ENCODE assay signal across 1 cellular context in the genomic region with DNA sequence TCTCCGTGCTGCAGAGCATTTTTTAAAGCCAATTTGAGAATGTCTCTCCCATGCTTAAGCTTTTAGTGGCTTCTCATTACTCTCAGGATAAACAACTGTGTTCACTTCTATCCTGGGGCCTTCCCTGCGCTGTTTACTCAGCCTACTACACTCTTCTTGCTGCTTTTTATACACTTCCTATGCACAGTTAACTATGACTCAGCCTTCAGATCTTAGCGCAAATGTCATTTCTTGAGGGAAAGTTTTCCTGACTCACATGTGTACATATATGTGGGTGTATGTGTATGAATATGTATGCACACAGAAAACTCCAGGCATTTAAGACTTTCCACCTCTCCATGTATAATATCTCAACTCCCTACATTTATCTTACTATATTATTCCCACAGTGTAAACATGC.
TF ChIP-seq lines count a peak whose summit lies in the region.

No MANE protein-coding gene starts in this region.

TF ChIP-seq in GM12878, 131 proteins besides CTCF, POLR2A, EP300 and RAD21 (continues in another document):
- TF ChIP-seq CEBPB (IDR thresholded peaks at IDR 0.05; ENCODE audit: borderline replicate concordance in 1 of 2, low read depth in 2 of 2, low read length in 2 of 2): no peak
- no peak for TF ChIP-seq SIX5 (IDR thresholded peaks at IDR 0.05; ENCODE audit: low read depth, low read length, severe bottlenecking)
- no peak for TF ChIP-seq PAX5 (IDR thresholded peaks at IDR 0.05; ENCODE audit: borderline replicate concordance, low read depth, low read length)
- TF ChIP-seq, protein P1, sequence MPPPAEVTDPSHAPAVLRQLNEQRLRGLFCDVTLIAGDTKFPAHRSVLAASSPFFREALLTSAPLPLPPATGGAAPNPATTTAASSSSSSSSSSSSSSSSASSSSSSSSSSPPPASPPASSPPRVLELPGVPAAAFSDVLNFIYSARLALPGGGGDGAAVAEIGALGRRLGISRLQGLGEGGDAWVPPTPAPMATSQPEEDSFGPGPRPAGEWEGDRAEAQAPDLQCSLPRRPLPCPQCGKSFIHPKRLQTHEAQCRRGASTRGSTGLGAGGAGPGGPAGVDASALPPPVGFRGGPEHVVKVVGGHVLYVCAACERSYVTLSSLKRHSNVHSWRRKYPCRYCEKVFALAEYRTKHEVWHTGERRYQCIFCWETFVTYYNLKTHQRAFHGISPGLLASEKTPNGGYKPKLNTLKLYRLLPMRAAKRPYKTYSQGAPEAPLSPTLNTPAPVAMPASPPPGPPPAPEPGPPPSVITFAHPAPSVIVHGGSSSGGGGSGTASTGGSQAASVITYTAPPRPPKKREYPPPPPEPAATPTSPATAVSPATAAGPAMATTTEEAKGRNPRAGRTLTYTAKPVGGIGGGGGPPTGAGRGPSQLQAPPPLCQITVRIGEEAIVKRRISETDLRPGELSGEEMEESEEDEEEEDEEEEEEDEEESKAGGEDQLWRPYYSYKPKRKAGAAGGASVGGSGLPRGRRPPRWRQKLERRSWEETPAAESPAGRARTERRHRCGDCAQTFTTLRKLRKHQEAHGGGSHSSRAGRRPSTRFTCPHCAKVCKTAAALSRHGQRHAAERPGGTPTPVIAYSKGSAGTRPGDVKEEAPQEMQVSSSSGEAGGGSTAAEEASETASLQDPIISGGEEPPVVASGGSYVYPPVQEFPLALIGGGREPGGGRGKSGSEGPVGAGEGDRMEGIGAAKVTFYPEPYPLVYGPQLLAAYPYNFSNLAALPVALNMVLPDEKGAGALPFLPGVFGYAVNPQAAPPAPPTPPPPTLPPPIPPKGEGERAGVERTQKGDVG (CRISPR knock-in tag; IDR thresholded peaks at IDR 0.05): no peak
- TF ChIP-seq ZSCAN29 (IDR thresholded peaks at IDR 0.05): no peak
- TF ChIP-seq BMI1 (IDR thresholded peaks at IDR 0.05; ENCODE audit: borderline replicate concordance): no peak
- TF ChIP-seq ZBED1 (IDR thresholded peaks at IDR 0.05; ENCODE audit: borderline replicate concordance): no peak
- no peak for TF ChIP-seq POLR2AphosphoS5 (IDR thresholded peaks at IDR 0.05; ENCODE audit: low read length)
- TF ChIP-seq TARDBP (IDR thresholded peaks at IDR 0.05; ENCODE audit: borderline replicate concordance): no peak
- no peak for TF ChIP-seq BCL11A (IDR thresholded peaks at IDR 0.05; ENCODE audit: low read depth, low read length)
- no peak for TF ChIP-seq HDAC6 (IDR thresholded peaks at IDR 0.05; ENCODE audit: unreplicated experiment)
- TF ChIP-seq ETV6 (conservative IDR thresholded peaks at IDR 0.05 in 1 of 2, IDR thresholded peaks at IDR 0.05 in 1 of 2; ENCODE audit: borderline replicate concordance in 1 of 2, low read depth in 1 of 2): 0 out of 4 replicates have a peak, but pooled peaks of 1 of the 2 experiments have one; percentile 37
- peak; percentile 33; the same call in 1 of the 2 replicates for TF ChIP-seq IRF4 (IDR thresholded peaks at IDR 0.05; ENCODE audit: low read depth, low read length)
- TF ChIP-seq, protein P2, sequence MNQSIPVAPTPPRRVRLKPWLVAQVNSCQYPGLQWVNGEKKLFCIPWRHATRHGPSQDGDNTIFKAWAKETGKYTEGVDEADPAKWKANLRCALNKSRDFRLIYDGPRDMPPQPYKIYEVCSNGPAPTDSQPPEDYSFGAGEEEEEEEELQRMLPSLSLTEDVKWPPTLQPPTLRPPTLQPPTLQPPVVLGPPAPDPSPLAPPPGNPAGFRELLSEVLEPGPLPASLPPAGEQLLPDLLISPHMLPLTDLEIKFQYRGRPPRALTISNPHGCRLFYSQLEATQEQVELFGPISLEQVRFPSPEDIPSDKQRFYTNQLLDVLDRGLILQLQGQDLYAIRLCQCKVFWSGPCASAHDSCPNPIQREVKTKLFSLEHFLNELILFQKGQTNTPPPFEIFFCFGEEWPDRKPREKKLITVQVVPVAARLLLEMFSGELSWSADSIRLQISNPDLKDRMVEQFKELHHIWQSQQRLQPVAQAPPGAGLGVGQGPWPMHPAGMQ (IDR thresholded peaks at IDR 0.05; ENCODE audit: borderline replicate concordance): no peak
- no peak for TF ChIP-seq NR2F1 (conservative IDR thresholded peaks at IDR 0.05)
- no peak for TF ChIP-seq TCF12 (IDR thresholded peaks at IDR 0.05; ENCODE audit: low read depth, low read length)
- TF ChIP-seq CHD4 (IDR thresholded peaks at IDR 0.05): no peak
- TF ChIP-seq RUNX3 (IDR thresholded peaks at IDR 0.05; ENCODE audit: low read length): peak; percentile 43
- no peak for TF ChIP-seq RCOR1 (conservative IDR thresholded peaks at IDR 0.05; ENCODE audit: low read depth, low read length)
- TF ChIP-seq, protein P3, sequence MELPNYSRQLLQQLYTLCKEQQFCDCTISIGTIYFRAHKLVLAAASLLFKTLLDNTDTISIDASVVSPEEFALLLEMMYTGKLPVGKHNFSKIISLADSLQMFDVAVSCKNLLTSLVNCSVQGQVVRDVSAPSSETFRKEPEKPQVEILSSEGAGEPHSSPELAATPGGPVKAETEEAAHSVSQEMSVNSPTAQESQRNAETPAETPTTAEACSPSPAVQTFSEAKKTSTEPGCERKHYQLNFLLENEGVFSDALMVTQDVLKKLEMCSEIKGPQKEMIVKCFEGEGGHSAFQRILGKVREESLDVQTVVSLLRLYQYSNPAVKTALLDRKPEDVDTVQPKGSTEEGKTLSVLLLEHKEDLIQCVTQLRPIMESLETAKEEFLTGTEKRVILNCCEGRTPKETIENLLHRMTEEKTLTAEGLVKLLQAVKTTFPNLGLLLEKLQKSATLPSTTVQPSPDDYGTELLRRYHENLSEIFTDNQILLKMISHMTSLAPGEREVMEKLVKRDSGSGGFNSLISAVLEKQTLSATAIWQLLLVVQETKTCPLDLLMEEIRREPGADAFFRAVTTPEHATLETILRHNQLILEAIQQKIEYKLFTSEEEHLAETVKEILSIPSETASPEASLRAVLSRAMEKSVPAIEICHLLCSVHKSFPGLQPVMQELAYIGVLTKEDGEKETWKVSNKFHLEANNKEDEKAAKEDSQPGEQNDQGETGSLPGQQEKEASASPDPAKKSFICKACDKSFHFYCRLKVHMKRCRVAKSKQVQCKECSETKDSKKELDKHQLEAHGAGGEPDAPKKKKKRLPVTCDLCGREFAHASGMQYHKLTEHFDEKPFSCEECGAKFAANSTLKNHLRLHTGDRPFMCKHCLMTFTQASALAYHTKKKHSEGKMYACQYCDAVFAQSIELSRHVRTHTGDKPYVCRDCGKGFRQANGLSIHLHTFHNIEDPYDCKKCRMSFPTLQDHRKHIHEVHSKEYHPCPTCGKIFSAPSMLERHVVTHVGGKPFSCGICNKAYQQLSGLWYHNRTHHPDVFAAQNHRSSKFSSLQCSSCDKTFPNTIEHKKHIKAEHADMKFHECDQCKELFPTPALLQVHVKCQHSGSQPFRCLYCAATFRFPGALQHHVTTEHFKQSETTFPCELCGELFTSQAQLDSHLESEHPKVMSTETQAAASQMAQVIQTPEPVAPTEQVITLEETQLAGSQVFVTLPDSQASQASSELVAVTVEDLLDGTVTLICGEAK (IDR thresholded peaks at IDR 0.05; ENCODE audit: borderline replicate concordance): no peak
- TF ChIP-seq TCF7 (IDR thresholded peaks at IDR 0.05; ENCODE audit: borderline replicate concordance): no peak
- no peak; the same call in 1 of the 2 replicates for TF ChIP-seq BACH1 (IDR thresholded peaks at IDR 0.05; ENCODE audit: borderline replicate concordance)
- TF ChIP-seq RAD51 (IDR thresholded peaks at IDR 0.05): no peak
- TF ChIP-seq LARP7 (IDR thresholded peaks at IDR 0.05): no peak
- TF ChIP-seq, protein P4, sequence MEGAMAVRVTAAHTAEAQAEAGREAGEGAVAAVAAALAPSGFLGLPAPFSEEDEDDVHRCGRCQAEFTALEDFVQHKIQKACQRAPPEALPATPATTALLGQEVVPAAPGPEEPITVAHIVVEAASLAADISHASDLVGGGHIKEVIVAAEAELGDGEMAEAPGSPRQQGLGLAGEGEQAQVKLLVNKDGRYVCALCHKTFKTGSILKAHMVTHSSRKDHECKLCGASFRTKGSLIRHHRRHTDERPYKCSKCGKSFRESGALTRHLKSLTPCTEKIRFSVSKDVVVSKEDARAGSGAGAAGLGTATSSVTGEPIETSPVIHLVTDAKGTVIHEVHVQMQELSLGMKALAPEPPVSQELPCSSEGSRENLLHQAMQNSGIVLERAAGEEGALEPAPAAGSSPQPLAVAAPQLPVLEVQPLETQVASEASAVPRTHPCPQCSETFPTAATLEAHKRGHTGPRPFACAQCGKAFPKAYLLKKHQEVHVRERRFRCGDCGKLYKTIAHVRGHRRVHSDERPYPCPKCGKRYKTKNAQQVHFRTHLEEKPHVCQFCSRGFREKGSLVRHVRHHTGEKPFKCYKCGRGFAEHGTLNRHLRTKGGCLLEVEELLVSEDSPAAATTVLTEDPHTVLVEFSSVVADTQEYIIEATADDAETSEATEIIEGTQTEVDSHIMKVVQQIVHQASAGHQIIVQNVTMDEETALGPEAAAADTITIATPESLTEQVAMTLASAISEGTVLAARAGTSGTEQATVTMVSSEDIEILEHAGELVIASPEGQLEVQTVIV (IDR thresholded peaks at IDR 0.05; ENCODE audit: borderline replicate concordance, partially characterized antibody): no peak
- no peak for TF ChIP-seq ESRRA (IDR thresholded peaks at IDR 0.05; ENCODE audit: low read length)
- 0 out of 2 replicates have a peak, but pooled peaks have one; percentile 36 for TF ChIP-seq EED (IDR thresholded peaks at IDR 0.05; ENCODE audit: low read depth)
- no peak for TF ChIP-seq EGR1 (IDR thresholded peaks at IDR 0.05; ENCODE audit: borderline replicate concordance in 1 of 2, low read depth in 2 of 2, low read length in 2 of 2)
- peak; percentile 72; the same call in 2 of the 3 replicates for TF ChIP-seq POU2F2 (IDR thresholded peaks at IDR 0.05; ENCODE audit: borderline replicate concordance, low read depth, low read length)
- TF ChIP-seq, protein P5, sequence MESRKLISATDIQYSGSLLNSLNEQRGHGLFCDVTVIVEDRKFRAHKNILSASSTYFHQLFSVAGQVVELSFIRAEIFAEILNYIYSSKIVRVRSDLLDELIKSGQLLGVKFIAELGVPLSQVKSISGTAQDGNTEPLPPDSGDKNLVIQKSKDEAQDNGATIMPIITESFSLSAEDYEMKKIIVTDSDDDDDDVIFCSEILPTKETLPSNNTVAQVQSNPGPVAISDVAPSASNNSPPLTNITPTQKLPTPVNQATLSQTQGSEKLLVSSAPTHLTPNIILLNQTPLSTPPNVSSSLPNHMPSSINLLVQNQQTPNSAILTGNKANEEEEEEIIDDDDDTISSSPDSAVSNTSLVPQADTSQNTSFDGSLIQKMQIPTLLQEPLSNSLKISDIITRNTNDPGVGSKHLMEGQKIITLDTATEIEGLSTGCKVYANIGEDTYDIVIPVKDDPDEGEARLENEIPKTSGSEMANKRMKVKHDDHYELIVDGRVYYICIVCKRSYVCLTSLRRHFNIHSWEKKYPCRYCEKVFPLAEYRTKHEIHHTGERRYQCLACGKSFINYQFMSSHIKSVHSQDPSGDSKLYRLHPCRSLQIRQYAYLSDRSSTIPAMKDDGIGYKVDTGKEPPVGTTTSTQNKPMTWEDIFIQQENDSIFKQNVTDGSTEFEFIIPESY (IDR thresholded peaks at IDR 0.05): no peak
- TF ChIP-seq ZNF622 (IDR thresholded peaks at IDR 0.05): no peak
- no peak for TF ChIP-seq KDM1A (IDR thresholded peaks at IDR 0.05; ENCODE audit: borderline replicate concordance)
- TF ChIP-seq, protein P6, sequence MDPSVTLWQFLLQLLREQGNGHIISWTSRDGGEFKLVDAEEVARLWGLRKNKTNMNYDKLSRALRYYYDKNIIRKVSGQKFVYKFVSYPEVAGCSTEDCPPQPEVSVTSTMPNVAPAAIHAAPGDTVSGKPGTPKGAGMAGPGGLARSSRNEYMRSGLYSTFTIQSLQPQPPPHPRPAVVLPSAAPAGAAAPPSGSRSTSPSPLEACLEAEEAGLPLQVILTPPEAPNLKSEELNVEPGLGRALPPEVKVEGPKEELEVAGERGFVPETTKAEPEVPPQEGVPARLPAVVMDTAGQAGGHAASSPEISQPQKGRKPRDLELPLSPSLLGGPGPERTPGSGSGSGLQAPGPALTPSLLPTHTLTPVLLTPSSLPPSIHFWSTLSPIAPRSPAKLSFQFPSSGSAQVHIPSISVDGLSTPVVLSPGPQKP (IDR thresholded peaks at IDR 0.05; ENCODE audit: low read depth, low read length): no peak
- no peak for TF ChIP-seq ZNF274 (IDR thresholded peaks at IDR 0.05; ENCODE audit: insufficient read depth, insufficient read length)
- TF ChIP-seq NR2C2 (IDR thresholded peaks at IDR 0.05; ENCODE audit: borderline replicate concordance, control insufficient read depth, insufficient read length, low read depth): no peak
- TF ChIP-seq RFX5 (IDR thresholded peaks at IDR 0.05; ENCODE audit: low read depth, low read length): no peak
- TF ChIP-seq NFIC (IDR thresholded peaks at IDR 0.05; ENCODE audit: low read depth, low read length): peak; percentile 59
- TF ChIP-seq CHD2 (IDR thresholded peaks at IDR 0.05; ENCODE audit: borderline replicate concordance, low read depth, low read length): no peak
- no peak for TF ChIP-seq ZNF207 (IDR thresholded peaks at IDR 0.05; ENCODE audit: borderline replicate concordance)
- 0 out of 4 replicates have a peak, but pooled peaks of 1 of the 2 experiments have one; percentile 23 for TF ChIP-seq IKZF2 (IDR thresholded peaks at IDR 0.05)
- TF ChIP-seq WRNIP1 (IDR thresholded peaks at IDR 0.05; ENCODE audit: borderline replicate concordance, low read depth, low read length): no peak
- TF ChIP-seq KAT2A (conservative IDR thresholded peaks at IDR 0.05; ENCODE audit: control insufficient read depth, low read depth, low read length): no peak
- no peak for TF ChIP-seq GABPA (IDR thresholded peaks at IDR 0.05; ENCODE audit: low read depth)
- TF ChIP-seq STAT1 (conservative IDR thresholded peaks at IDR 0.05): no peak
- TF ChIP-seq, protein P7, sequence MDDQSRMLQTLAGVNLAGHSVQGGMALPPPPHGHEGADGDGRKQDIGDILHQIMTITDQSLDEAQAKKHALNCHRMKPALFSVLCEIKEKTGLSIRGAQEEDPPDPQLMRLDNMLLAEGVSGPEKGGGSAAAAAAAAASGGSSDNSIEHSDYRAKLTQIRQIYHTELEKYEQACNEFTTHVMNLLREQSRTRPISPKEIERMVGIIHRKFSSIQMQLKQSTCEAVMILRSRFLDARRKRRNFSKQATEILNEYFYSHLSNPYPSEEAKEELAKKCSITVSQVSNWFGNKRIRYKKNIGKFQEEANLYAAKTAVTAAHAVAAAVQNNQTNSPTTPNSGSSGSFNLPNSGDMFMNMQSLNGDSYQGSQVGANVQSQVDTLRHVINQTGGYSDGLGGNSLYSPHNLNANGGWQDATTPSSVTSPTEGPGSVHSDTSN (IDR thresholded peaks at IDR 0.05; ENCODE audit: insufficient replicate concordance, low read depth, low read length): no peak
